18 cellular contexts compared by ENCODE assay signal in genomic region chr18:72588339-72588738, GRCh38. TPM values are rescaled to one million over a fixed set of nuclear protein-coding genes. Genes with fewer than 3 reads are reported as not detected.
A peak's percentile ranks its signal among the peaks of the same experiment; 100 is the strongest.
DNase-seq lines count a peak whose midpoint lies in the region; ATAC-seq and TF ChIP-seq lines count a peak whose summit lies in the region.
"Had no signal": no experiment of that assay in that cellular context is flagged by ENCODE, and none has a peak within 500 bp of the region (broad histone marks: within the 10 kb centered on the region; RNA-seq: fewer than 3 reads in every experiment).

No MANE protein-coding gene starts in this region.

- H3K27ac ChIP-seq in dorsolateral prefrontal cortex = peak overlapping the region in 35 of 59 donors; percentile 1 to 81 (median 37)
- H3K27ac ChIP-seq: BLaER1, C4-2B had no signal

- H3K4me1 Mint-ChIP-seq in stimulated activated naive B cell treated with anti-CD40 and anti-IgM and Interleukin-4, amounts not matched to agents 10 μg/mL and 1 μg/mL and 100 μg/mL, for 72 hours = no peaks in the 10 kb centered on the region
- H3K4me1 Mint-ChIP-seq in activated CD4-positive, alpha-beta T cell treated with anti-CD3 and anti-CD28 coated beads, Interleukin-2, amount 10 ng/mL, durations not matched to agents 24 days and 14 days = no peaks in the 10 kb centered on the region
- H3K4me1 Mint-ChIP-seq in T-helper 2 cell treated with Interferon-gamma antibody and Interleukin-4, amounts not matched to agents 5 μg/mL and 100 μg/mL, for 36 hours (ENCODE audit: low read depth) = no peaks in the 10 kb centered on the region
- H3K4me1 Mint-ChIP-seq: B cell; CD4-positive, CD25-positive, alpha-beta regulatory T cell; GM23338; H9 had no signal

- H3K27ac Mint-ChIP-seq in stimulated activated naive B cell treated with anti-CD40 and anti-IgM and Interleukin-4, amounts not matched to agents 10 μg/mL and 1 μg/mL and 100 μg/mL, for 72 hours = peak overlapping the region; percentile 42
- no peak overlapping the region for H3K27ac Mint-ChIP-seq in activated CD4-positive, alpha-beta T cell treated with anti-CD3 and anti-CD28 coated beads, Interleukin-2, amount 10 ng/mL, durations not matched to agents 24 days and 14 days
- no peak overlapping the region for H3K27ac Mint-ChIP-seq in T-helper 2 cell treated with Interferon-gamma antibody and Interleukin-4, amounts not matched to agents 5 μg/mL and 100 μg/mL, for 36 hours
- H3K27ac Mint-ChIP-seq: B cell; CD4-positive, CD25-positive, alpha-beta regulatory T cell; CD8-positive, alpha-beta T cell; GM23338; H9 had no signal

- ATAC-seq in stimulated activated naive B cell treated with anti-CD40 and anti-IgM and Interleukin-4, amounts not matched to agents 10 μg/mL and 1 μg/mL and 100 μg/mL, for 72 hours (replicated peaks) = no peak
- ATAC-seq: CD8-positive, alpha-beta T cell; GM23338; HCT116 had no signal

- peak overlapping the region in 2 of 59 donors; percentile 2 to 5 for H3K4me3 ChIP-seq in dorsolateral prefrontal cortex
- H3K4me3 ChIP-seq: BLaER1, GM23338 had no signal

- H3K27me3 Mint-ChIP-seq in stimulated activated naive B cell treated with anti-CD40 and anti-IgM and Interleukin-4, amounts not matched to agents 10 μg/mL and 1 μg/mL and 100 μg/mL, for 72 hours = no peaks in the 10 kb centered on the region
- H3K27me3 Mint-ChIP-seq in activated CD4-positive, alpha-beta T cell treated with anti-CD3 and anti-CD28 coated beads, Interleukin-2, amount 10 ng/mL, durations not matched to agents 24 days and 14 days = no peaks in the 10 kb centered on the region
- no peaks in the 10 kb centered on the region for H3K27me3 Mint-ChIP-seq in T-helper 2 cell treated with Interferon-gamma antibody and Interleukin-4, amounts not matched to agents 5 μg/mL and 100 μg/mL, for 36 hours (ENCODE audit: low read depth)
- H3K27me3 Mint-ChIP-seq: B cell; CD4-positive, CD25-positive, alpha-beta regulatory T cell had no signal

- H3K36me3 Mint-ChIP-seq in stimulated activated naive B cell treated with anti-CD40 and anti-IgM and Interleukin-4, amounts not matched to agents 10 μg/mL and 1 μg/mL and 100 μg/mL, for 72 hours = no peaks in the 10 kb centered on the region
- no peaks in the 10 kb centered on the region for H3K36me3 Mint-ChIP-seq in activated CD4-positive, alpha-beta T cell treated with anti-CD3 and anti-CD28 coated beads, Interleukin-2, amount 10 ng/mL, durations not matched to agents 24 days and 14 days (ENCODE audit: low read depth)
- H3K36me3 Mint-ChIP-seq in T-helper 2 cell treated with Interferon-gamma antibody and Interleukin-4, amounts not matched to agents 5 μg/mL and 100 μg/mL, for 36 hours (ENCODE audit: low read depth) = no peaks in the 10 kb centered on the region
- H3K36me3 Mint-ChIP-seq: CD4-positive, CD25-positive, alpha-beta regulatory T cell; CD8-positive, alpha-beta T cell had no signal

- no peak overlapping the region for H3K4me3 Mint-ChIP-seq in stimulated activated naive B cell treated with anti-CD40 and anti-IgM and Interleukin-4, amounts not matched to agents 10 μg/mL and 1 μg/mL and 100 μg/mL, for 72 hours
- no peak overlapping the region for H3K4me3 Mint-ChIP-seq in activated CD4-positive, alpha-beta T cell treated with anti-CD3 and anti-CD28 coated beads, Interleukin-2, amount 10 ng/mL, durations not matched to agents 24 days and 14 days
- H3K4me3 Mint-ChIP-seq in T-helper 2 cell treated with Interferon-gamma antibody and Interleukin-4, amounts not matched to agents 5 μg/mL and 100 μg/mL, for 36 hours = no peak overlapping the region
- H3K4me3 Mint-ChIP-seq: B cell; CD4-positive, CD25-positive, alpha-beta regulatory T cell; CD8-positive, alpha-beta T cell; GM23338; H9 had no signal

- no peak for TF ChIP-seq CTCF in dorsolateral prefrontal cortex (IDR thresholded peaks at IDR 0.05 in 54 of 56, conservative IDR thresholded peaks at IDR 0.05 in 2 of 56; ENCODE audit: low read depth in 1 of 56, partially characterized antibody in 56 of 56)

- DNase-seq in OCI-M1 (lab: John Stamatoyannopoulos, UW) = peak; percentile 59
- DNase-seq in dorsolateral prefrontal cortex = no peak
- no peak for DNase-seq in stimulated activated naive B cell treated with anti-CD40 and anti-IgM and Interleukin-4, amounts not matched to agents 10 μg/mL and 1 μg/mL and 100 μg/mL, for 72 hours
- no peak for DNase-seq in activated CD4-positive, alpha-beta T cell treated with anti-CD3 and anti-CD28 coated beads, Interleukin-2, amount 10 ng/mL, durations not matched to agents 24 days and 14 days
- DNase-seq in T-helper 2 cell treated with Interferon-gamma antibody and Interleukin-4, amounts not matched to agents 5 μg/mL and 100 μg/mL, for 36 hours (ENCODE audit: low spot score) = no peak
- no peak for DNase-seq in AG20443 (ENCODE audit: low spot score)
- DNase-seq: CD4-positive, CD25-positive, alpha-beta regulatory T cell; CD8-positive, alpha-beta T cell; DMS 273 treated with DMSO at 0.1 percent for 48 hours; DMS79; EL; GDM1; H9 had no signal

- H3K27me3 ChIP-seq in dorsolateral prefrontal cortex = no peaks in the 10 kb centered on the region
- H3K27me3 ChIP-seq: BLaER1 had no signal

- intact Hi-C loops in dorsolateral prefrontal cortex (cut with DNase I) = no loop called here
- intact Hi-C loops in activated CD4-positive, alpha-beta T cell treated with anti-CD3 and anti-CD28 coated beads, Interleukin-2, amount 10 ng/mL, durations not matched to agents 24 days and 14 days (cut with micrococcal nuclease) = no loop called here

- H3K9me3 Mint-ChIP-seq in stimulated activated naive B cell treated with anti-CD40 and anti-IgM and Interleukin-4, amounts not matched to agents 10 μg/mL and 1 μg/mL and 100 μg/mL, for 72 hours = peaks cover 0 to 1% of the 10 kb centered on the region in 2 donors
- H3K9me3 Mint-ChIP-seq in activated CD4-positive, alpha-beta T cell treated with anti-CD3 and anti-CD28 coated beads, Interleukin-2, amount 10 ng/mL, durations not matched to agents 24 days and 14 days = no peaks in the 10 kb centered on the region
- no peaks in the 10 kb centered on the region for H3K9me3 Mint-ChIP-seq in T-helper 2 cell treated with Interferon-gamma antibody and Interleukin-4, amounts not matched to agents 5 μg/mL and 100 μg/mL, for 36 hours
- H3K9me3 Mint-ChIP-seq: CD8-positive, alpha-beta T cell had no signal

RNA-seq across cellular contexts. Expression of gene CBLN2, which starts 44.2 kb away (rescaled TPM):
- 100 to 1,000 TPM in 79 of 120 experiments, 10 to 100 TPM in 41; 30.3 to 196 (median 107) TPM for total RNA-seq in dorsolateral prefrontal cortex
- not detected in 2 replicates for total RNA-seq in activated CD4-positive, alpha-beta T cell treated with anti-CD3 and anti-CD28 coated beads, Interleukin-2, amount 10 ng/mL, durations not matched to agents 24 days and 14 days
- total RNA-seq: B cell; CD4-positive, CD25-positive, alpha-beta regulatory T cell; CD8-positive, alpha-beta T cell; GM23338; H9 had no signal

Comparison
In these comparisons a context has a peak if more than half of its experiments do, and no peak if none do; other contexts are left out.
1. RNA of gene CBLN2, which starts 44.2 kb away (total RNA-seq): 30.3 to 196 TPM in dorsolateral prefrontal cortex; not detected in activated CD4-positive, alpha-beta T cell treated with anti-CD3 and anti-CD28 coated beads, Interleukin-2, amount 10 ng/mL, durations not matched to agents 24 days and 14 days; every median in the first group is over 10 times any median in the second.